Comparison of ENCODE assay signal across 18 cellular contexts in genomic region chr15:41690636-41691035, GRCh38. TPM values are rescaled to one million over a fixed set of nuclear protein-coding genes. Genes with fewer than 3 reads are reported as not detected.
DNase-seq lines count a peak whose midpoint lies in the region; ATAC-seq and TF ChIP-seq lines count a peak whose summit lies in the region.
"Had no signal": no experiment of that assay in that cellular context is flagged by ENCODE, and none has a peak within 500 bp of the region (broad histone marks: within the 10 kb centered on the region; RNA-seq: fewer than 3 reads in every experiment).

No MANE protein-coding gene starts in this region.

- H3K4me1 Mint-ChIP-seq in T-helper 17 cell: peaks cover 52% of the 10 kb centered on the region

- no peaks in the 10 kb centered on the region for H3K9me3 ChIP-seq in T-helper 17 cell (ENCODE audit: control insufficient read depth, low read length, poor library complexity, severe bottlenecking)
- H3K9me3 ChIP-seq in left lung: no peaks in the 10 kb centered on the region
- H3K9me3 ChIP-seq: breast epithelium, MG63 had no signal

- peaks cover 0 to 48% of the 10 kb centered on the region in 2 donors for H3K4me1 ChIP-seq in left lung
- H3K4me1 ChIP-seq: breast epithelium had no signal

- no peaks in the 10 kb centered on the region for H3K27me3 Mint-ChIP-seq in T-helper 17 cell

- no peaks in the 10 kb centered on the region for H3K36me3 ChIP-seq in left lung
- H3K36me3 ChIP-seq: breast epithelium, MG63 had no signal

- TF ChIP-seq CTCF in left lung (IDR thresholded peaks at IDR 0.05): no peak

- no peak overlapping the region for H3K4me3 Mint-ChIP-seq in T-helper 17 cell

- no peaks in the 10 kb centered on the region for H3K36me3 Mint-ChIP-seq in T-helper 17 cell (ENCODE audit: low read depth)
- H3K36me3 Mint-ChIP-seq: immature natural killer cell had no signal

- H3K27ac ChIP-seq in left lung: no peak overlapping the region
- H3K27ac ChIP-seq: breast epithelium had no signal

- H3K27me3 ChIP-seq in left lung: no peaks in the 10 kb centered on the region
- H3K27me3 ChIP-seq: breast epithelium, dorsolateral prefrontal cortex, MG63 had no signal

- peak overlapping the region; percentile 94 for H3K27ac Mint-ChIP-seq in T-helper 17 cell

- intact Hi-C loops in left lung (cut with DNase I): no loop called here

- ATAC-seq in T-helper 17 cell (no peak), left lung (peak; percentile 71), left lobe of liver (no peak)
- ATAC-seq: esophagus mucosa had no signal

- DNase-seq in stimulated activated CD4-positive, alpha-beta T cell treated with anti-CD3 and anti-CD28 coated beads, Interleukin-1b, Interleukin-23, amount 100 ng/mL, for 48 hours: peak; percentile 9
- no peak for DNase-seq in stimulated activated CD4-positive, alpha-beta T cell treated with anti-CD3 and anti-CD28 coated beads, Interleukin-4, amount 100 ng/mL, for 1 hour
- no peak for DNase-seq in T-helper 17 cell
- no peak for DNase-seq in left lung
- DNase-seq in left lobe of liver (ENCODE audit: low spot score): no peak
- no peak for DNase-seq in RPMI8226
- no peak for DNase-seq in glomerular visceral epithelial cell (ENCODE audit: extremely low spot score)
- DNase-seq: activated naive CD4-positive, alpha-beta T cell treated with anti-CD3 and anti-CD28 coated beads, Interleukin-2, amount 50 U/mL, for 16 hours; DMS 273 treated with DMSO at 0.1 percent for 48 hours; dorsolateral prefrontal cortex; immature natural killer cell; mammary epithelial cell; MG63; NCI-H2029 treated with DMSO at 0.1 percent for 48 hours; NCI-H524 treated with DMSO at 0.1 percent for 48 hours; T-helper 9 cell had no signal

- H3K4me3 ChIP-seq in left lung: no peak overlapping the region
- H3K4me3 ChIP-seq: breast epithelium, dorsolateral prefrontal cortex, MG63 had no signal

RNA-seq across cellular contexts. Expression of gene MGA, which starts 30.4 kb away (rescaled TPM):
- total RNA-seq in T-helper 17 cell: 10 to 100 TPM; 42.6 to 46.6 TPM
- 10 to 100 TPM; 33.4 to 33.7 TPM for total RNA-seq in left lung
- 10.7 TPM for total RNA-seq in left lobe of liver
